In the genomic region with DNA sequence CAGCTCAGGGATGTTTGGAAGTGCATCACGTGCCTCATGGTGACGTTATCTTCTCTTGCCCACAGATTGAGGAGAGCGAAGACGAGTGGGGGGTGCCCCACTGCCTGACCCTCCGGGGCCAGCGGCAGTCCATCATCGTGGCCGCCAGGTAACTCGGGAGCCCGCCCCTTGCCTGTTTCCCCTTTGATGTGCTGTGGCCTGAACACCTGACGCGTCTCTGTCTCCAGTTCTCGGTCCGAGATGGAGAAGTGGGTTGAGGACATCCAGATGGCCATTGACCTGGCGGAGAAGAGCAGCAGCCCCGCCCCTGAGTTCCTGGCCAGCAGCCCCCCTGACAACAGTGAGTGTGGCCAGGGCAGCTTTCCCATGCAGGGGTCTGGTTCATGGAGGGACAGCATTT, we compare ENCODE assay signal across 24 cellular contexts.
"Had no signal": no experiment of that assay in that cellular context is flagged by ENCODE, and none has a peak within 500 bp of the region (broad histone marks: within the 10 kb centered on the region; RNA-seq: fewer than 3 reads in every experiment).

No MANE protein-coding gene starts in this region.

- H3K27me3 Mint-ChIP-seq: activated CD4-positive, alpha-beta memory T cell treated with anti-CD3 and anti-CD28 coated beads, Interleukin-2, amount 10 ng/mL, durations not matched to agents 7 days and 5 days had no signal

- H3K27me3 ChIP-seq: brain microvascular endothelial cell, cardiac muscle cell had no signal

- H3K4me2 ChIP-seq: KMS-11 had no signal

- H3K4me1 Mint-ChIP-seq: activated B cell treated with CpG ODN at 0.5 μM for 24 hours; activated CD4-positive, alpha-beta memory T cell treated with anti-CD3 and anti-CD28 coated beads, Interleukin-2, amount 10 ng/mL, durations not matched to agents 7 days and 5 days; activated CD4-positive, alpha-beta T cell treated with anti-CD3 and anti-CD28 coated beads, Interleukin-2, amount 10 ng/mL, durations not matched to agents 24 days and 14 days had no signal

- H3K27ac ChIP-seq: brain microvascular endothelial cell, cardiac muscle cell, KMS-11 had no signal

- DNase-seq: activated B cell treated with CpG ODN at 0.5 μM for 24 hours; activated CD4-positive, alpha-beta memory T cell treated with anti-CD3 and anti-CD28 coated beads, Interleukin-2, amount 10 ng/mL, durations not matched to agents 7 days and 5 days; activated CD4-positive, alpha-beta T cell treated with anti-CD3 and anti-CD28 coated beads for 1 hour; activated CD4-positive, alpha-beta T cell treated with anti-CD3 and anti-CD28 coated beads, Interleukin-2, amount 10 ng/mL, durations not matched to agents 24 days and 14 days; activated T-cell treated with anti-CD3 and anti-CD28 coated beads for 4 hours; amygdala; brain microvascular endothelial cell; MV-4-11; NCI-H1092 treated with DMSO at 0.1 percent for 48 hours; NCI-H1417 treated with DMSO at 0.1 percent for 48 hours; NCI-H1694; NCI-H2029; NCI-H2107; NCI-H345; NCI-H510A; NCI-H526 treated with DMSO at 0.1 percent for 48 hours; NCI-H82; SIG-M5; T-helper 2 cell; T1000 had no signal

- H3K4me3 Mint-ChIP-seq: activated B cell treated with CpG ODN at 0.5 μM for 24 hours; activated CD4-positive, alpha-beta memory T cell treated with anti-CD3 and anti-CD28 coated beads, Interleukin-2, amount 10 ng/mL, durations not matched to agents 7 days and 5 days; activated CD4-positive, alpha-beta T cell treated with anti-CD3 and anti-CD28 coated beads, Interleukin-2, amount 10 ng/mL, durations not matched to agents 24 days and 14 days had no signal

- H3K4me3 ChIP-seq: cardiac muscle cell had no signal

- H3K9me3 Mint-ChIP-seq: activated B cell treated with CpG ODN at 0.5 μM for 24 hours; activated CD4-positive, alpha-beta memory T cell treated with anti-CD3 and anti-CD28 coated beads, Interleukin-2, amount 10 ng/mL, durations not matched to agents 7 days and 5 days; activated CD4-positive, alpha-beta T cell treated with anti-CD3 and anti-CD28 coated beads, Interleukin-2, amount 10 ng/mL, durations not matched to agents 24 days and 14 days; activated naive CD4-positive, alpha-beta T cell treated with anti-CD3 and anti-CD28 coated beads, Interleukin-2, amount 50 U/mL, for 72 hours had no signal

- H3K36me3 Mint-ChIP-seq: activated naive CD4-positive, alpha-beta T cell treated with anti-CD3 and anti-CD28 coated beads, Interleukin-2, amount 50 U/mL, for 72 hours had no signal

- FAIRE-seq: TTC549 had no signal

- H3K36me3 ChIP-seq: cardiac muscle cell had no signal

- H3K9ac ChIP-seq: KMS-11 had no signal

- H3K27ac Mint-ChIP-seq: activated B cell treated with CpG ODN at 0.5 μM for 24 hours; activated CD4-positive, alpha-beta memory T cell treated with anti-CD3 and anti-CD28 coated beads, Interleukin-2, amount 10 ng/mL, durations not matched to agents 7 days and 5 days; activated CD4-positive, alpha-beta T cell treated with anti-CD3 and anti-CD28 coated beads, Interleukin-2, amount 10 ng/mL, durations not matched to agents 24 days and 14 days had no signal
